Comparison of ENCODE assay signal across 19 cellular contexts in genomic region chr21:25362375-25363267, GRCh38.
"Had no signal": no experiment of that assay in that cellular context is flagged by ENCODE, and none has a peak within 500 bp of the region (broad histone marks: within the 10 kb centered on the region; RNA-seq: fewer than 3 reads in every experiment).

No MANE protein-coding gene starts in this region.

- H3K4me3 ChIP-seq: colonic mucosa, hepatocyte, prostate gland, skin epidermis, thyroid gland, uterus had no signal

- H3K4me2 ChIP-seq: hepatocyte had no signal

- H3K27me3 ChIP-seq: colonic mucosa, hepatocyte, thyroid gland, uterus had no signal

- H3K9me3 Mint-ChIP-seq: activated naive CD4-positive, alpha-beta T cell treated with anti-CD3 and anti-CD28 coated beads for 36 hours; activated T-helper 2 cell treated with anti-CD3 and anti-CD28 coated beads, Interferon-gamma antibody, Interleukin-2, Interleukin-4, amounts not matched to agents 10 μg/mL and 5 μg/mL and 100 μg/mL, durations not matched to agents 14 hours and 24 hours and 36 hours; brain; neural crest cell had no signal

- H2AFZ ChIP-seq: hepatocyte had no signal

- H3K9me3 ChIP-seq: colonic mucosa, prostate gland, thyroid gland, uterus had no signal

- H3K36me3 Mint-ChIP-seq: brain had no signal

- FAIRE-seq: keratinocyte had no signal

- H3K27ac ChIP-seq: colonic mucosa, hepatocyte, prostate gland, skin epidermis, thyroid gland, uterus had no signal

- DNase-seq: activated B cell treated with CpG ODN at 0.5 μM for 24 hours; activated CD4-positive, alpha-beta T cell treated with anti-CD3 and anti-CD28 coated beads, Interleukin-2, amount 50 U/mL, for 1 hour; activated naive CD4-positive, alpha-beta T cell treated with anti-CD3 and anti-CD28 coated beads for 36 hours; central memory CD4-positive, alpha-beta T cell; colonic mucosa; midbrain; right cardiac atrium; SW 1271; thyroid gland; uterus had no signal

- H3K4me3 Mint-ChIP-seq: activated B cell treated with CpG ODN at 0.5 μM for 24 hours; activated naive CD4-positive, alpha-beta T cell treated with anti-CD3 and anti-CD28 coated beads for 36 hours; brain; neural crest cell had no signal

- H3K4me1 Mint-ChIP-seq: brain, neural crest cell had no signal

- H3K27ac Mint-ChIP-seq: activated B cell treated with CpG ODN at 0.5 μM for 24 hours; activated naive CD4-positive, alpha-beta T cell treated with anti-CD3 and anti-CD28 coated beads for 36 hours; activated T-helper 2 cell treated with anti-CD3 and anti-CD28 coated beads, Interferon-gamma antibody, Interleukin-2, Interleukin-4, amounts not matched to agents 10 μg/mL and 5 μg/mL and 100 μg/mL, durations not matched to agents 14 hours and 24 hours and 36 hours; brain had no signal

- H3K36me3 ChIP-seq: colonic mucosa, prostate gland, thyroid gland, uterus had no signal

- H3K79me2 ChIP-seq: hepatocyte had no signal

- ATAC-seq: esophagus mucosa, left lobe of liver, right cardiac atrium had no signal

- H3K27me3 Mint-ChIP-seq: activated B cell treated with CpG ODN at 0.5 μM for 24 hours had no signal

- H3K4me1 ChIP-seq: colonic mucosa, prostate gland, thyroid gland, uterus had no signal
